8 cellular contexts compared by ENCODE assay signal in genomic region chr5:138574744-138575193, GRCh38. TPM values are rescaled to one million over a fixed set of nuclear protein-coding genes. Genes with fewer than 3 reads are reported as not detected.
DNase-seq lines count a peak whose midpoint lies in the region; ATAC-seq, FAIRE-seq and TF ChIP-seq lines count a peak whose summit lies in the region.

No MANE protein-coding gene starts in this region.

- peak overlapping the region; percentile 91 for H2AFZ ChIP-seq in GM12878 (ENCODE audit: control insufficient read depth, low read depth, low read length)

- no peaks in the 10 kb centered on the region for H3K9me3 Mint-ChIP-seq in CD8-positive, alpha-beta T cell

- H3K27ac ChIP-seq in CD8-positive, alpha-beta T cell (ENCODE audit: low read depth, low read length) = peak overlapping the region; percentile 99
- H3K27ac ChIP-seq in HL-60 (replicated peaks) (peak overlapping the region; percentile 98), GM12878 (ENCODE audit: control insufficient read depth, insufficient read depth) (peak overlapping the region; percentile 97), right lobe of liver (peak overlapping the region; percentile 99 to 100 (median 99)), transverse colon (peak overlapping the region; percentile 95 to 100 (median 98))

- POLR2A ChIA-PET in CD8-positive, alpha-beta T cell (lab: Charles Lee) = interaction anchor here (1.2 to 3.0 kb wide), 8 partner anchors 10 to 767 kb away, joined by 6 to 45 read pairs (median 13); partner anchors contain the start of genes EGR1, ETF1, KDM3B and MATR3
- POLR2A ChIA-PET in GM12878 (lab: Charles Lee) = interaction anchor here (0.7 to 3.2 kb wide), 4 partner anchors 31 to 767 kb away, joined by 3 to 26 read pairs (median 4); partner anchors contain the start of genes ETF1 and FAM53C

- H3K4me3 ChIP-seq in CD8-positive, alpha-beta T cell (ENCODE audit: low read depth, low read length) = peak overlapping the region; percentile 77
- H3K4me3 ChIP-seq in HL-60 (replicated peaks; ENCODE audit: insufficient read depth, low read length) (peak overlapping the region; percentile 69), GM12878 (peak overlapping the region; percentile 85), right lobe of liver (peak overlapping the region; percentile 77 to 97 (median 94)), transverse colon (peak overlapping the region; percentile 79 to 97 (median 87))

- peak overlapping the region; percentile 99 for H3K4me3 Mint-ChIP-seq in CD8-positive, alpha-beta T cell

- no peak for TF ChIP-seq CTCF in CD8-positive, alpha-beta T cell (IDR thresholded peaks at IDR 0.05)
- TF ChIP-seq CTCF in HL-60 (IDR thresholded peaks at IDR 0.05; ENCODE audit: insufficient read depth, low read length) (no peak), GM12878 (IDR thresholded peaks at IDR 0.05 in 2 of 3, conservative IDR thresholded peaks at IDR 0.05 in 1 of 3; ENCODE audit: control insufficient read depth in 2 of 3, extremely low read depth in 1 of 3, insufficient read depth in 1 of 3, low read depth in 3 of 3, low read length in 3 of 3) (no peak), right lobe of liver (IDR thresholded peaks at IDR 0.05) (no peak), transverse colon (IDR thresholded peaks at IDR 0.05) (no peak)

- H3K4me1 Mint-ChIP-seq in CD8-positive, alpha-beta T cell (ENCODE audit: low read depth) = peaks cover 48% of the 10 kb centered on the region

- H3K27me3 Mint-ChIP-seq in CD8-positive, alpha-beta T cell (ENCODE audit: low read depth) = no peaks in the 10 kb centered on the region

- H3K9me3 ChIP-seq in CD8-positive, alpha-beta T cell (ENCODE audit: low read length) = no peaks in the 10 kb centered on the region
- no peaks in the 10 kb centered on the region for H3K9me3 ChIP-seq in GM12878 (replicated peaks; ENCODE audit: control insufficient read depth, insufficient read depth, low read length)
- H3K9me3 ChIP-seq in right lobe of liver = no peaks in the 10 kb centered on the region
- no peaks in the 10 kb centered on the region for H3K9me3 ChIP-seq in transverse colon

- no peak for TF ChIP-seq POLR2A in GM12878 (IDR thresholded peaks at IDR 0.05; ENCODE audit: low read depth, low read length)
- TF ChIP-seq POLR2A in right lobe of liver (IDR thresholded peaks at IDR 0.05) = no peak
- no peak for TF ChIP-seq POLR2A in transverse colon (IDR thresholded peaks at IDR 0.05)

- peak overlapping the region; percentile 100 for H3K27ac Mint-ChIP-seq in CD8-positive, alpha-beta T cell

- no peak for FAIRE-seq in GM12878 (lab: Jason Lieb, UNC)

- CTCF ChIA-PET in CD8-positive, alpha-beta T cell (lab: Charles Lee) = interaction anchor here (1.7 to 1.9 kb wide), 2 partner anchors 9 to 125 kb away, joined by 4 to 8 read pairs; no protein-coding TSS in a partner anchor
- CTCF ChIA-PET in GM12878 (lab: Yijun Ruan, JAX) = interaction anchor here (0.7 to 2.3 kb wide), 6 partner anchors 26 to 816 kb away, joined by 3 to 10 read pairs (median 5); partner anchors contain the start of gene KDM3B

- no peak for DNase-seq in CD8-positive, alpha-beta T cell
- DNase-seq in HL-60 (ENCODE audit: low read depth in 1 of 2, low spot score in 1 of 2) (no peak), GM12878 (ENCODE audit: low read depth, low spot score) (no peak), right lobe of liver (no peak), transverse colon (no peak), NCI-H510A treated with DMSO at 0.1 percent for 48 hours (lab: John Stamatoyannopoulos, UW) (no peak), NCI-H2171 (lab: John Stamatoyannopoulos, UW) (no peak), NCI-H748 (lab: John Stamatoyannopoulos, UW; ENCODE audit: unreplicated experiment) (no peak)

- peaks cover 49% of the 10 kb centered on the region for H3K36me3 Mint-ChIP-seq in CD8-positive, alpha-beta T cell

- intact Hi-C loops in CD8-positive, alpha-beta T cell (cut with DNase I, micrococcal nuclease) = loop anchor here (1.0 to 10.0 kb wide), 16 partner anchors 9 to 830 kb away; partner anchors contain the start of genes EGR1 (in 2 of the 2), ETF1 (in 2 of the 2), KDM3B (in 2 of the 2) and SIL1 (in 2 of the 2)
- intact Hi-C loops in GM12878 (cut with micrococcal nuclease; ENCODE audit: unreplicated experiment) (no loop called here), right lobe of liver (cut with DNase I) (no loop called here), transverse colon (cut with DNase I; ENCODE audit: low total_unique reads) (loop anchor here (5.0 to 10.0 kb wide), 2 partner anchors 568 to 720 kb away; partner anchors contain the start of gene MATR3)

- ATAC-seq in CD8-positive, alpha-beta T cell = no peak
- peak; percentile 43 for ATAC-seq in GM12878
- no peak for ATAC-seq in right lobe of liver

- TF ChIP-seq RAD21 in GM12878 (IDR thresholded peaks at IDR 0.05; ENCODE audit: insufficient read depth, low read depth, low read length) = no peak

- H3K79me2 ChIP-seq in GM12878 (ENCODE audit: control insufficient read depth, insufficient read depth, low read length) = peaks cover 41% of the 10 kb centered on the region

- RAD21 ChIA-PET in GM12878 (lab: Charles Lee; ENCODE audit: unreplicated experiment) = interaction anchor here (0.6 to 2.0 kb wide), 6 partner anchors 32 to 698 kb away, joined by 3 to 16 read pairs (median 4); partner anchors contain the start of genes BRD8, EGR1, ETF1 and KIF20A

- H3K4me2 ChIP-seq in GM12878 (ENCODE audit: control insufficient read depth, insufficient read depth) = peak overlapping the region; percentile 90

- no peaks in the 10 kb centered on the region for H3K27me3 ChIP-seq in CD8-positive, alpha-beta T cell (ENCODE audit: insufficient read depth, low read length)
- H3K27me3 ChIP-seq in HL-60 (ENCODE audit: insufficient read depth, poor library complexity, severe bottlenecking) = no peaks in the 10 kb centered on the region
- H3K27me3 ChIP-seq in GM12878 (replicated peaks in 1 of 2; ENCODE audit: control insufficient read depth in 2 of 2, insufficient read depth in 2 of 2, low read length in 1 of 2) = no peaks in the 10 kb centered on the region
- no peaks in the 10 kb centered on the region for H3K27me3 ChIP-seq in right lobe of liver
- no peaks in the 10 kb centered on the region for H3K27me3 ChIP-seq in transverse colon

- H3K4me1 ChIP-seq in CD8-positive, alpha-beta T cell (ENCODE audit: insufficient read depth, low read length) = peaks cover 27% of the 10 kb centered on the region
- no peaks in the 10 kb centered on the region for H3K4me1 ChIP-seq in GM12878 (ENCODE audit: control insufficient read depth, insufficient read depth, low read length)
- H3K4me1 ChIP-seq in right lobe of liver = peaks cover 0 to 38% (median 9%) of the 10 kb centered on the region in 4 donors
- H3K4me1 ChIP-seq in transverse colon = peaks cover 3 to 27% (median 16%) of the 10 kb centered on the region in 4 donors

- under 1% methylated on average over 18 of the region's 18 CpGs for WGBS in GM12878 (ENCODE audit: insufficient coverage, insufficient replicate concordance, low lambda C conversion rate, missing lambda C conversion rate)
- 0% methylated on average over 16 of the region's 18 CpGs for WGBS in right lobe of liver (ENCODE audit: insufficient coverage, low coverage, low lambda C conversion rate, missing lambda C conversion rate)
- 0 to 1% methylated on average over 5 to 17 of the region's 18 CpGs for WGBS in transverse colon (ENCODE audit: low coverage in 1 of 2), 2 donors

- in situ Hi-C loops in GM12878 (cut with MboI) = loop anchor here (10.0 kb wide), 1 partner anchor 690 kb away; no protein-coding TSS in a partner anchor
- in situ Hi-C loops in transverse colon (cut with MboI; ENCODE audit: low pct_ligation_motif_present in 1 of 4, low pct_unique_long_range_greater_than_20kb in 1 of 4, low sequenced_read_pairs in 3 of 4) = loop anchor here in 1 of 4 donors (25.0 kb wide), 1 partner anchor 688 kb away; no protein-coding TSS in a partner anchor

- SMC1A ChIA-PET in GM12878 (lab: Charles Lee; ENCODE audit: uncharacterized antibody, unreplicated experiment) = interaction anchor here (1.0 to 1.7 kb wide), 4 partner anchors 8 to 698 kb away, joined by 3 to 5 read pairs (median 4); no protein-coding TSS in a partner anchor

- H4K20me1 ChIP-seq in GM12878 (ENCODE audit: control insufficient read depth, insufficient read depth) = no peaks in the 10 kb centered on the region

- BruUV-seq in GM12878 (replicated peaks; lab: Mats Ljungman, UMichigan) = no TSS peak

- H3K9ac ChIP-seq in GM12878 (ENCODE audit: control insufficient read depth, insufficient read depth, low read length) = peak overlapping the region; percentile 92

- peaks cover 31% of the 10 kb centered on the region for H3K36me3 ChIP-seq in CD8-positive, alpha-beta T cell (ENCODE audit: insufficient read depth, low read length)
- H3K36me3 ChIP-seq in GM12878 (ENCODE audit: control insufficient read depth in 2 of 2, insufficient read depth in 2 of 2, low read length in 1 of 2) = peaks cover 9 to 20% of the 10 kb centered on the region in 2 experiments
- H3K36me3 ChIP-seq in right lobe of liver = peaks cover 10 to 36% (median 28%) of the 10 kb centered on the region in 4 donors
- H3K36me3 ChIP-seq in transverse colon = peaks cover 0 to 36% (median 14%) of the 10 kb centered on the region in 4 donors

- TF ChIP-seq EP300 in GM12878 (IDR thresholded peaks at IDR 0.05; ENCODE audit: borderline replicate concordance in 1 of 2, control insufficient read depth in 1 of 2, low read depth in 2 of 2, low read length in 2 of 2) = no peak
- TF ChIP-seq EP300 in transverse colon (IDR thresholded peaks at IDR 0.05; ENCODE audit: low read depth) = no peak

RNA-seq across cellular contexts. Expression of gene HSPA9, which starts 0.4 kb away (rescaled TPM):
- 100 to 1,000 TPM; 464 to 500 TPM for total RNA-seq in CD8-positive, alpha-beta T cell
- 198 and 218 TPM in 2 replicates for total RNA-seq in GM12878 (2013; cell fraction: nucleolus; rRNA removed)
- total RNA-seq in GM12878 (2014; rRNA removed) (412 and 440 TPM in 2 replicates), GM12878 (2014; rRNA removed; fragmentation: Illumina TruSeq; extraction: Trizol) (386 and 395 TPM in 2 replicates), GM12878 (2021) (307 and 347 TPM in 2 replicates), right lobe of liver (100 to 1,000 TPM; 198 to 459 (median 229) TPM), transverse colon (100 to 1,000 TPM in 3 of 4 donors, 10 to 100 TPM in 1; 82.7 to 236 (median 175) TPM)
- 185 TPM for polyA plus RNA-seq in GM12878 (2011; ENCODE audit: low read depth)
- polyA plus RNA-seq in GM12878 (2011; rRNA removed) (253 and 311 TPM in 2 replicates), GM12878 (2014; fragmentation: Illumina TruSeq; extraction: Trizol) (357 and 449 TPM in 2 replicates), GM12878 (2014; fragmentation: Nextera tagmentation; extraction: Ambion mirVana) (100 to 1,000 TPM; 145 to 294 TPM), GM12878 (2014; rRNA removed) (329 and 337 TPM in 2 replicates), GM12878 (2016; fragmentation: Nextera tagmentation; extraction: Ambion mirVana) (100 to 1,000 TPM; 440 to 455 TPM)
- polyA plus RNA-seq in GM12878 (2011; cell fraction: cytosol; rRNA removed) = 199 and 201 TPM in 2 replicates
- 151 and 212 TPM in 2 replicates for polyA plus RNA-seq in GM12878 (2011; cell fraction: nucleus; rRNA removed)
- 147 and 164 TPM in 2 replicates for polyA plus RNA-seq in GM12878 (2012)
- polyA minus RNA-seq in GM12878 (2011; rRNA and poly(A)+ RNA removed) = 326 and 330 TPM in 2 replicates
- polyA minus RNA-seq in GM12878 (2011; cell fraction: cytosol; rRNA and poly(A)+ RNA removed) = 143 and 157 TPM in 2 replicates
- polyA minus RNA-seq in GM12878 (2011; cell fraction: nucleus; rRNA and poly(A)+ RNA removed) = 87.9 and 144 TPM in 2 replicates

RNA-seq across cellular contexts. Expression of gene ETF1, which starts 31.7 kb away (rescaled TPM):
- total RNA-seq in CD8-positive, alpha-beta T cell = 100 to 1,000 TPM; 241 to 247 TPM
- 30.4 and 34.7 TPM in 2 replicates for total RNA-seq in GM12878 (2013; cell fraction: nucleolus; rRNA removed)
- total RNA-seq in GM12878 (2014; rRNA removed) (98.2 and 109 TPM in 2 replicates), GM12878 (2014; rRNA removed; fragmentation: Illumina TruSeq; extraction: Trizol) (110 and 128 TPM in 2 replicates), GM12878 (2021) (130 and 138 TPM in 2 replicates), right lobe of liver (10 to 100 TPM; 29.5 to 52.1 (median 39.4) TPM), transverse colon (10 to 100 TPM; 39.8 to 66.6 (median 54.1) TPM)
- 45.0 TPM for polyA plus RNA-seq in GM12878 (2011; ENCODE audit: low read depth)
- polyA plus RNA-seq in GM12878 (2011; rRNA removed) (77.4 and 106 TPM in 2 replicates), GM12878 (2014; fragmentation: Illumina TruSeq; extraction: Trizol) (145 and 187 TPM in 2 replicates), GM12878 (2014; fragmentation: Nextera tagmentation; extraction: Ambion mirVana) (10 to 100 TPM; 29.8 to 44.9 TPM), GM12878 (2014; rRNA removed) (84.5 and 123 TPM in 2 replicates), GM12878 (2016; fragmentation: Nextera tagmentation; extraction: Ambion mirVana) (100 to 1,000 TPM; 106 to 111 TPM)
- 38.1 and 39.0 TPM in 2 replicates for polyA plus RNA-seq in GM12878 (2011; cell fraction: cytosol; rRNA removed)
- polyA plus RNA-seq in GM12878 (2011; cell fraction: nucleus; rRNA removed) = 31.6 and 37.7 TPM in 2 replicates
- polyA plus RNA-seq in GM12878 (2012) = 51.8 and 57.1 TPM in 2 replicates
- polyA minus RNA-seq in GM12878 (2011; rRNA and poly(A)+ RNA removed) = 72.4 and 95.8 TPM in 2 replicates
- polyA minus RNA-seq in GM12878 (2011; cell fraction: cytosol; rRNA and poly(A)+ RNA removed) = 24.5 and 33.8 TPM in 2 replicates
- 15.0 and 19.1 TPM in 2 replicates for polyA minus RNA-seq in GM12878 (2011; cell fraction: nucleus; rRNA and poly(A)+ RNA removed)

Comparison
In these comparisons a context has a peak if more than half of its experiments do, and no peak if none do; other contexts are left out.
1. intact Hi-C loops: an anchor here in CD8-positive, alpha-beta T cell (1.0 to 10.0 kb wide) and transverse colon (5.0 to 10.0 kb wide); none called in GM12878 and right lobe of liver.